23 cellular contexts compared by ENCODE assay signal in genomic region chr18:38402509-38402908, GRCh38.
"Had no signal": no experiment of that assay in that cellular context is flagged by ENCODE, and none has a peak within 500 bp of the region (broad histone marks: within the 10 kb centered on the region; RNA-seq: fewer than 3 reads in every experiment).

No MANE protein-coding gene starts in this region.

- H3K4me1 ChIP-seq: left lung, psoas muscle, sigmoid colon, stomach, thyroid gland, vagina had no signal

- H3K36me3 Mint-ChIP-seq: naive thymus-derived CD4-positive, alpha-beta T cell; stimulated activated effector memory CD8-positive, alpha-beta T cell treated with anti-CD3 and anti-CD28 coated beads, Interleukin-12 subunit alpha, Interleukin-12 subunit beta, amount 100 ng/mL, for 72 hours had no signal

- H3K36me3 ChIP-seq: left lung, ovary, sigmoid colon, stomach, thyroid gland, vagina had no signal

- H3K27me3 ChIP-seq: left lung, ovary, sigmoid colon, stomach, thyroid gland, vagina had no signal

- ATAC-seq: effector memory CD8-positive, alpha-beta T cell; left cardiac atrium; left lung; naive thymus-derived CD4-positive, alpha-beta T cell; psoas muscle; right cardiac atrium; stimulated activated effector memory CD8-positive, alpha-beta T cell treated with anti-CD3 and anti-CD28 coated beads, Interleukin-12 subunit alpha, Interleukin-12 subunit beta, amount 100 ng/mL, for 72 hours had no signal

- H3K27ac Mint-ChIP-seq: effector memory CD8-positive, alpha-beta T cell; naive thymus-derived CD4-positive, alpha-beta T cell; nephron progenitor cell; stimulated activated effector memory CD8-positive, alpha-beta T cell treated with anti-CD3 and anti-CD28 coated beads, Interleukin-12 subunit alpha, Interleukin-12 subunit beta, amount 100 ng/mL, for 72 hours had no signal

- H3K4me1 Mint-ChIP-seq: naive thymus-derived CD4-positive, alpha-beta T cell; nephron progenitor cell; stimulated activated effector memory CD8-positive, alpha-beta T cell treated with anti-CD3 and anti-CD28 coated beads, Interleukin-12 subunit alpha, Interleukin-12 subunit beta, amount 100 ng/mL, for 72 hours had no signal

- H3K27me3 Mint-ChIP-seq: effector memory CD8-positive, alpha-beta T cell had no signal

- H3K4me3 Mint-ChIP-seq: effector memory CD8-positive, alpha-beta T cell; naive thymus-derived CD4-positive, alpha-beta T cell; nephron progenitor cell; stimulated activated effector memory CD8-positive, alpha-beta T cell treated with anti-CD3 and anti-CD28 coated beads, Interleukin-12 subunit alpha, Interleukin-12 subunit beta, amount 100 ng/mL, for 72 hours had no signal

- H3K9me3 ChIP-seq: ovary, psoas muscle, sigmoid colon, thyroid gland, vagina had no signal

- H3K4me3 ChIP-seq: left lung, ovary, psoas muscle, sigmoid colon, stomach, thyroid gland, vagina had no signal

- DNase-seq: cortex of kidney; effector memory CD8-positive, alpha-beta T cell; hypothalamus; left cardiac atrium; left lung; mesenchymal stem cell; midbrain; naive thymus-derived CD4-positive, alpha-beta T cell; nephron progenitor cell; occipital lobe; ovary; posterior cingulate gyrus; psoas muscle; right cardiac atrium; sigmoid colon; stimulated activated CD4-positive, alpha-beta T cell treated with anti-CD3 and anti-CD28 coated beads, Interleukin-2, amount 100 ng/mL, for 24 hours; stimulated activated CD4-positive, alpha-beta T cell treated with anti-CD3 and anti-CD28 coated beads, Interleukin-4, amount 100 ng/mL, for 24 hours; stimulated activated naive CD4-positive, alpha-beta T cell treated with Interleukin-2 at 50 U/mL for 16 hours; stomach; thyroid gland; trophoblast cell had no signal

- H3K27ac ChIP-seq: left lung, ovary, psoas muscle, sigmoid colon, stomach, thyroid gland, vagina had no signal
